ENCODE assay signal across 1 cellular context in genomic region chr12:83349907-83350611, GRCh38.
TF ChIP-seq lines count a peak whose summit lies in the region.

No MANE protein-coding gene starts in this region.

TF ChIP-seq in HepG2, 621 proteins besides CTCF, POLR2A, EP300 and RAD21 (continued from another document):
- no peak for TF ChIP-seq ZBTB2 (CRISPR knock-in tag; IDR thresholded peaks at IDR 0.05; ENCODE audit: low read depth)
- no peak for TF ChIP-seq KAT8 (CRISPR knock-in tag; IDR thresholded peaks at IDR 0.05)
